16 cellular contexts compared by ENCODE assay signal in the genomic region with DNA sequence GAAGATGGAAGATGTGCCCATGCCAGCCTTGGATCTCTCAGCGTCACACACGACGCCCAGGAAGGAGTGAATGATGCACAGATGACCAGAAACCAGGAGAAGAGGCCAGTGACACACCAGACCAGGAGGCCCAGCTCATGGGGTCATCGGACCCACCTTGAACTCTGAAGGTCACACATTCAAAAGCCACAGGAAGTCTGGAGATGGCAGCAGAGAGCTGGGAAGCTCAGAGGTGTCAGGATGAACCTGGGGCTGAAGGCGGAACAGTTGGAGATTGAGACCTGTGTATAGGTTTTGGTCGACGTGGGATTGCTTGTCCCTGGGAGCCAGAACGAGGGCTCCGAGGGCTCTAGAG.
"Had no signal": no experiment of that assay in that cellular context is flagged by ENCODE, and none has a peak within 500 bp of the region (broad histone marks: within the 10 kb centered on the region; RNA-seq: fewer than 3 reads in every experiment).

No MANE protein-coding gene starts in this region.

- FAIRE-seq: endothelial cell of umbilical vein, pancreas had no signal

- H3K4me3 ChIP-seq: coronary artery, esophagus squamous epithelium, lung, neural progenitor cell, pancreas had no signal

- ATAC-seq: pancreas; stimulated activated memory B cell treated with anti-CD40 and anti-IgM and Interleukin-4, amounts not matched to agents 10 μg/mL and 1 μg/mL and 100 μg/mL, for 72 hours; T-cell had no signal

- H3K4me1 ChIP-seq: esophagus squamous epithelium, neural progenitor cell, pancreas had no signal

- DNase-seq: activated CD4-positive, alpha-beta memory T cell treated with anti-CD3 and anti-CD28 coated beads, Interleukin-2, amount 10 ng/mL, durations not matched to agents 7 days and 5 days; activated naive CD8-positive, alpha-beta T cell treated with anti-CD3 and anti-CD28 coated beads for 36 hours; amygdala; effector CD4-positive, alpha-beta T cell; esophagus squamous epithelium; midbrain; T-helper 9 cell had no signal

- H3K9ac ChIP-seq: neural progenitor cell had no signal

- H3K9me3 Mint-ChIP-seq: central memory CD8-positive, alpha-beta T cell; neural progenitor cell had no signal

- H3K27me3 Mint-ChIP-seq: activated CD4-positive, alpha-beta memory T cell treated with anti-CD3 and anti-CD28 coated beads, Interleukin-2, amount 10 ng/mL, durations not matched to agents 7 days and 5 days; activated naive CD8-positive, alpha-beta T cell treated with anti-CD3 and anti-CD28 coated beads for 36 hours; central memory CD8-positive, alpha-beta T cell; T-cell had no signal

- H3K27ac Mint-ChIP-seq: activated CD4-positive, alpha-beta memory T cell treated with anti-CD3 and anti-CD28 coated beads, Interleukin-2, amount 10 ng/mL, durations not matched to agents 7 days and 5 days; activated naive CD8-positive, alpha-beta T cell treated with anti-CD3 and anti-CD28 coated beads for 36 hours; brain; neural progenitor cell; stimulated activated memory B cell treated with anti-CD40 and anti-IgM and Interleukin-4, amounts not matched to agents 10 μg/mL and 1 μg/mL and 100 μg/mL, for 72 hours had no signal

- H3K36me3 Mint-ChIP-seq: activated naive CD8-positive, alpha-beta T cell treated with anti-CD3 and anti-CD28 coated beads for 36 hours; stimulated activated memory B cell treated with anti-CD40 and anti-IgM and Interleukin-4, amounts not matched to agents 10 μg/mL and 1 μg/mL and 100 μg/mL, for 72 hours had no signal

- H3K27ac ChIP-seq: coronary artery, esophagus squamous epithelium, neural progenitor cell, pancreas had no signal

- H3K27me3 ChIP-seq: esophagus squamous epithelium, neural progenitor cell, pancreas had no signal

- H3K36me3 ChIP-seq: neural progenitor cell had no signal

- H3K4me3 Mint-ChIP-seq: activated CD4-positive, alpha-beta memory T cell treated with anti-CD3 and anti-CD28 coated beads, Interleukin-2, amount 10 ng/mL, durations not matched to agents 7 days and 5 days; activated naive CD8-positive, alpha-beta T cell treated with anti-CD3 and anti-CD28 coated beads for 36 hours; brain; central memory CD8-positive, alpha-beta T cell; neural progenitor cell; stimulated activated memory B cell treated with anti-CD40 and anti-IgM and Interleukin-4, amounts not matched to agents 10 μg/mL and 1 μg/mL and 100 μg/mL, for 72 hours; T-cell had no signal

- H2AFZ ChIP-seq: neural progenitor cell had no signal

- H3K4me1 Mint-ChIP-seq: activated naive CD8-positive, alpha-beta T cell treated with anti-CD3 and anti-CD28 coated beads for 36 hours; brain; central memory CD8-positive, alpha-beta T cell; neural progenitor cell; stimulated activated memory B cell treated with anti-CD40 and anti-IgM and Interleukin-4, amounts not matched to agents 10 μg/mL and 1 μg/mL and 100 μg/mL, for 72 hours had no signal

- H3K9me3 ChIP-seq: esophagus squamous epithelium, pancreas had no signal

- H3K4me2 ChIP-seq: neural progenitor cell had no signal
